Comparison of ENCODE assay signal across 15 cellular contexts in genomic region chr10:116838143-116838725, GRCh38. TPM values are rescaled to one million over a fixed set of nuclear protein-coding genes. Genes with fewer than 3 reads are reported as not detected.
DNase-seq lines count a peak whose midpoint lies in the region; ATAC-seq and TF ChIP-seq lines count a peak whose summit lies in the region.
"Had no signal": no experiment of that assay in that cellular context is flagged by ENCODE, and none has a peak within 500 bp of the region (broad histone marks: within the 10 kb centered on the region; RNA-seq: fewer than 3 reads in every experiment).

No MANE protein-coding gene starts in this region.

- H3K36me3 Mint-ChIP-seq in activated CD8-positive, alpha-beta T cell treated with anti-CD3 and anti-CD28 coated beads for 36 hours (ENCODE audit: low read depth) = no peaks in the 10 kb centered on the region

- H3K9me3 Mint-ChIP-seq in activated CD8-positive, alpha-beta T cell treated with anti-CD3 and anti-CD28 coated beads for 36 hours = no peaks in the 10 kb centered on the region
- H3K9me3 Mint-ChIP-seq: activated CD4-positive, alpha-beta T cell treated with anti-CD3 and anti-CD28 coated beads, Interleukin-2, amount 10 ng/mL, durations not matched to agents 24 days and 14 days had no signal

- H3K27ac Mint-ChIP-seq in activated CD8-positive, alpha-beta T cell treated with anti-CD3 and anti-CD28 coated beads for 36 hours = no peak overlapping the region
- H3K27ac Mint-ChIP-seq: activated CD4-positive, alpha-beta T cell treated with anti-CD3 and anti-CD28 coated beads, Interleukin-2, amount 10 ng/mL, durations not matched to agents 24 days and 14 days had no signal

- H3K4me2 ChIP-seq in DOHH2 (ENCODE audit: low read length) = peak overlapping the region; percentile 63
- H3K4me2 ChIP-seq: A549 had no signal

- peaks cover 3% of the 10 kb centered on the region for H3K27me3 Mint-ChIP-seq in activated CD8-positive, alpha-beta T cell treated with anti-CD3 and anti-CD28 coated beads for 36 hours

- H3K27ac ChIP-seq in DOHH2 (ENCODE audit: low read depth, low read length) = peak overlapping the region; percentile 63
- H3K27ac ChIP-seq: A549, cardiac muscle cell had no signal

- peak overlapping the region; percentile 50 for H3K4me3 ChIP-seq in DOHH2 (ENCODE audit: low read length)
- H3K4me3 ChIP-seq: A549, cardiac muscle cell had no signal

- no peaks in the 10 kb centered on the region for H3F3A ChIP-seq in DOHH2 (ENCODE audit: control insufficient read depth, insufficient read depth)

- no peaks in the 10 kb centered on the region for H4K20me1 ChIP-seq in DOHH2 (ENCODE audit: control insufficient read depth, insufficient read depth, low read depth, low read length)

- H3K9me2 ChIP-seq in DOHH2 (replicated peaks; ENCODE audit: control insufficient read depth, low read length) = no peaks in the 10 kb centered on the region

- POLR2A ChIA-PET in activated CD8-positive, alpha-beta T cell treated with anti-CD3 and anti-CD28 coated beads for 36 hours (lab: Charles Lee) = no interaction called here

- DNase-seq in NOMO-1 treated with DMSO at 0.1 percent for 48 hours (lab: John Stamatoyannopoulos, UW; ENCODE audit: unreplicated experiment) = peak; percentile 67
- DNase-seq in cerebellar nuclear complex (lab: John Stamatoyannopoulos, UW) = no peak
- DNase-seq in activated CD4-positive, alpha-beta T cell treated with anti-CD3 and anti-CD28 coated beads for 1 hour = no peak
- DNase-seq in OCI-M2 (lab: John Stamatoyannopoulos, UW; ENCODE audit: unreplicated experiment) = no peak
- DNase-seq in activated CD8-positive, alpha-beta T cell treated with anti-CD3 and anti-CD28 coated beads for 36 hours = no peak
- DNase-seq: activated CD4-positive, alpha-beta T cell treated with anti-CD3 and anti-CD28 coated beads, Interleukin-2, amount 10 ng/mL, durations not matched to agents 24 days and 14 days; activated gamma-delta T cell treated with Interleukin-2 at 50 U/mL for 16 hours; DMS 273 treated with DMSO at 0.1 percent for 48 hours; NCI-H524; stimulated activated CD4-positive, alpha-beta T cell treated with anti-CD3 and anti-CD28 coated beads, Interleukin-15, amount 100 ng/mL, for 24 hours had no signal

- no peaks in the 10 kb centered on the region for H3K27me3 ChIP-seq in DOHH2 (ENCODE audit: control insufficient read depth, low read length)

- H3K36me3 ChIP-seq in DOHH2 (ENCODE audit: control insufficient read depth, low read length) = peaks cover 5% of the 10 kb centered on the region; the same call in 1 of the 2 replicates
- H3K36me3 ChIP-seq: cardiac muscle cell had no signal

- CTCF ChIA-PET in activated CD8-positive, alpha-beta T cell treated with anti-CD3 and anti-CD28 coated beads for 36 hours (lab: Charles Lee) = interaction anchor here (1.4 kb wide), 1 partner anchor 41 kb away, joined by 4 read pairs; no protein-coding TSS in a partner anchor

- no peaks in the 10 kb centered on the region for H3K4me1 Mint-ChIP-seq in activated CD8-positive, alpha-beta T cell treated with anti-CD3 and anti-CD28 coated beads for 36 hours (ENCODE audit: low read depth)
- H3K4me1 Mint-ChIP-seq: activated CD4-positive, alpha-beta T cell treated with anti-CD3 and anti-CD28 coated beads, Interleukin-2, amount 10 ng/mL, durations not matched to agents 24 days and 14 days had no signal

- TF ChIP-seq CTCF in DOHH2 (IDR thresholded peaks at IDR 0.05; ENCODE audit: low read depth, low read length, poor library complexity, severe bottlenecking) = no peak
- TF ChIP-seq CTCF in activated CD8-positive, alpha-beta T cell treated with anti-CD3 and anti-CD28 coated beads for 36 hours (IDR thresholded peaks at IDR 0.05) = no peak

- intact Hi-C loops in activated CD8-positive, alpha-beta T cell treated with anti-CD3 and anti-CD28 coated beads for 36 hours (cut with micrococcal nuclease) = no loop called here

- peaks cover 31% of the 10 kb centered on the region for H3K79me2 ChIP-seq in DOHH2 (ENCODE audit: control insufficient read depth, low read length)

- peaks cover 60% of the 10 kb centered on the region for H3K4me1 ChIP-seq in DOHH2 (ENCODE audit: control insufficient read depth, low read length)

- H3K4me3 Mint-ChIP-seq in activated CD8-positive, alpha-beta T cell treated with anti-CD3 and anti-CD28 coated beads for 36 hours = no peak overlapping the region
- H3K4me3 Mint-ChIP-seq: activated CD4-positive, alpha-beta T cell treated with anti-CD3 and anti-CD28 coated beads, Interleukin-2, amount 10 ng/mL, durations not matched to agents 24 days and 14 days had no signal

- peak; percentile 88 for ATAC-seq in GM21360 (IDR thresholded peaks at IDR 0.05; ENCODE audit: unreplicated experiment)
- peak; percentile 82 for ATAC-seq in HG03060 (IDR thresholded peaks at IDR 0.05; ENCODE audit: low read depth, unreplicated experiment)
- no peak for ATAC-seq in activated CD8-positive, alpha-beta T cell treated with anti-CD3 and anti-CD28 coated beads for 36 hours
- ATAC-seq: A549 had no signal

- no peaks in the 10 kb centered on the region for H3K9me3 ChIP-seq in DOHH2 (ENCODE audit: control insufficient read depth, insufficient read depth, low read length)
- H3K9me3 ChIP-seq: A549 had no signal

RNA-seq across cellular contexts. Expression of gene ENO4, which starts 11.1 kb away (rescaled TPM):
- total RNA-seq in activated CD8-positive, alpha-beta T cell treated with anti-CD3 and anti-CD28 coated beads for 36 hours = not detected
- total RNA-seq: activated CD4-positive, alpha-beta T cell treated with anti-CD3 and anti-CD28 coated beads, Interleukin-2, amount 10 ng/mL, durations not matched to agents 24 days and 14 days had no signal
